ENCODE assay signal across 25 cellular contexts in genomic region chr16:57961538-57961937, GRCh38. TPM values are rescaled to one million over a fixed set of nuclear protein-coding genes. Genes with fewer than 3 reads are reported as not detected.
DNase-seq lines count a peak whose midpoint lies in the region; ATAC-seq, FAIRE-seq and TF ChIP-seq lines count a peak whose summit lies in the region.
"Had no signal": no experiment of that assay in that cellular context is flagged by ENCODE, and none has a peak within 500 bp of the region (broad histone marks: within the 10 kb centered on the region; RNA-seq: fewer than 3 reads in every experiment).

No MANE protein-coding gene starts in this region.

- no peaks in the 10 kb centered on the region for H3K23me2 ChIP-seq in H1 (ENCODE audit: low read depth, low read length)

- WGBS in GM12878 (ENCODE audit: insufficient coverage, insufficient replicate concordance, low lambda C conversion rate, missing lambda C conversion rate), result 0% methylated on average over 2 of the region's 2 CpGs
- WGBS in H1 (ENCODE audit: extremely low coverage in 1 of 2, insufficient coverage in 1 of 2, insufficient read length in 1 of 2, insufficient replicate concordance in 2 of 2, low coverage in 1 of 2, low lambda C conversion rate in 2 of 2, missing lambda C conversion rate in 1 of 2), 2 experiments, result 89% methylated on average over 2 of the region's 2 CpGs; no CpG with 5 or more reads in 1 of the 2 experiments
- 42% methylated on average over 2 of the region's 2 CpGs for WGBS in mesenchymal stem cell

- H2AK5ac ChIP-seq in H1 (ENCODE audit: low read depth, low read length) (no peak overlapping the region), mesenchymal stem cell (ENCODE audit: low read length, severe bottlenecking) (no peak overlapping the region)

- H3K9me3 ChIP-seq in HEK293 (ENCODE audit: control insufficient read depth, insufficient read depth, low read depth, low read length) (no peaks in the 10 kb centered on the region), GM12878 (replicated peaks; ENCODE audit: control insufficient read depth, insufficient read depth, low read length) (no peaks in the 10 kb centered on the region), H1 (ENCODE audit: insufficient read depth in 2 of 2, low read depth in 1 of 2, low read length in 1 of 2) (no peaks in the 10 kb centered on the region), mesenchymal stem cell (ENCODE audit: control insufficient read depth, low read length) (no peaks in the 10 kb centered on the region)
- H3K9me3 ChIP-seq: A549; BE2C; BLaER1 treated with 17β-estradiol and CSF1 and Interleukin-3, amounts not matched to agents 10 nM and 100 nM; HAP-1 had no signal

- ATAC-seq in GM12878, result no peak
- ATAC-seq in activated CD8-positive, alpha-beta memory T cell treated with anti-CD3 and anti-CD28 coated beads, Interleukin-2, amount 10 ng/mL, durations not matched to agents 7 days and 5 days, result no peak
- ATAC-seq: A549, GM23338 had no signal

- no peak for TF ChIP-seq CTCF in HEK293 (tag by site-specific recombination; IDR thresholded peaks at IDR 0.05)
- TF ChIP-seq CTCF in GM12878 (IDR thresholded peaks at IDR 0.05 in 2 of 3, conservative IDR thresholded peaks at IDR 0.05 in 1 of 3; ENCODE audit: control insufficient read depth in 2 of 3, extremely low read depth in 1 of 3, insufficient read depth in 1 of 3, low read depth in 3 of 3, low read length in 3 of 3), result no peak
- TF ChIP-seq CTCF in H1 (IDR thresholded peaks at IDR 0.05; ENCODE audit: control extremely low read depth in 1 of 3, insufficient read depth in 1 of 3, low read depth in 1 of 3, low read length in 3 of 3), result no peak

- no peak overlapping the region for H3K56ac ChIP-seq in H1 (replicated peaks; ENCODE audit: insufficient read length, low read depth, low read length)

- no peak overlapping the region for H3K27ac Mint-ChIP-seq in activated CD8-positive, alpha-beta memory T cell treated with anti-CD3 and anti-CD28 coated beads, Interleukin-2, amount 10 ng/mL, durations not matched to agents 7 days and 5 days
- H3K27ac Mint-ChIP-seq: CD14-positive monocyte; CD4-positive, alpha-beta T cell; GM23338 had no signal

- no peak overlapping the region for H3K4me3 Mint-ChIP-seq in activated CD8-positive, alpha-beta memory T cell treated with anti-CD3 and anti-CD28 coated beads, Interleukin-2, amount 10 ng/mL, durations not matched to agents 7 days and 5 days
- H3K4me3 Mint-ChIP-seq: CD14-positive monocyte; CD4-positive, alpha-beta T cell; CD8-positive, alpha-beta memory T cell; GM23338 had no signal

- SMC1A ChIA-PET in GM12878 (lab: Charles Lee; ENCODE audit: uncharacterized antibody, unreplicated experiment), result no interaction called here

- intact Hi-C loops in GM12878 (cut with micrococcal nuclease; ENCODE audit: unreplicated experiment), result no loop called here

- H2BK15ac ChIP-seq in H1 (ENCODE audit: low read length) (no peak overlapping the region), mesenchymal stem cell (ENCODE audit: low read depth, poor library complexity, severe bottlenecking) (no peak overlapping the region)

- H3K9me3 Mint-ChIP-seq in activated CD8-positive, alpha-beta memory T cell treated with anti-CD3 and anti-CD28 coated beads, Interleukin-2, amount 10 ng/mL, durations not matched to agents 7 days and 5 days (ENCODE audit: low read depth), result no peaks in the 10 kb centered on the region
- H3K9me3 Mint-ChIP-seq: CD14-positive monocyte; CD4-positive, alpha-beta T cell; CD8-positive, alpha-beta memory T cell; GM23338 had no signal

- H3K27me3 Mint-ChIP-seq in activated CD8-positive, alpha-beta memory T cell treated with anti-CD3 and anti-CD28 coated beads, Interleukin-2, amount 10 ng/mL, durations not matched to agents 7 days and 5 days, result no peaks in the 10 kb centered on the region
- H3K27me3 Mint-ChIP-seq: CD4-positive, alpha-beta T cell had no signal

- no peaks in the 10 kb centered on the region for H3K36me3 ChIP-seq in HEK293 (ENCODE audit: control insufficient read depth in 2 of 2, insufficient read depth in 1 of 2, low read length in 2 of 2)
- no peaks in the 10 kb centered on the region for H3K36me3 ChIP-seq in GM12878 (ENCODE audit: control insufficient read depth in 2 of 2, insufficient read depth in 2 of 2, low read length in 1 of 2)
- no peaks in the 10 kb centered on the region for H3K36me3 ChIP-seq in H1 (ENCODE audit: control insufficient read depth in 2 of 4, insufficient read depth in 4 of 4, low read length in 3 of 4)
- H3K36me3 ChIP-seq in mesenchymal stem cell (ENCODE audit: control insufficient read depth in 1 of 2, insufficient read depth in 2 of 2, low read depth in 1 of 2, low read length in 2 of 2), result no peaks in the 10 kb centered on the region
- H3K36me3 ChIP-seq: BE2C; BLaER1 treated with 17β-estradiol and CSF1 and Interleukin-3, amounts not matched to agents 10 nM and 100 nM; HAP-1 had no signal

- no peaks in the 10 kb centered on the region for H3K27me3 ChIP-seq in GM12878 (replicated peaks in 1 of 2; ENCODE audit: control insufficient read depth in 2 of 2, insufficient read depth in 2 of 2, low read length in 1 of 2)
- no peaks in the 10 kb centered on the region for H3K27me3 ChIP-seq in H1 (replicated peaks in 1 of 4; ENCODE audit: control insufficient read depth in 3 of 4, extremely low read depth in 1 of 4, insufficient read depth in 3 of 4, low read length in 3 of 4)
- peaks cover 40 to 78% of the 10 kb centered on the region in 2 experiments for H3K27me3 ChIP-seq in mesenchymal stem cell (ENCODE audit: control insufficient read depth in 1 of 2, insufficient read depth in 1 of 2, low read length in 2 of 2)
- H3K27me3 ChIP-seq: BE2C; BLaER1 treated with 17β-estradiol and CSF1 and Interleukin-3, amounts not matched to agents 10 nM and 100 nM had no signal

- TF ChIP-seq RAD21 in GM12878 (IDR thresholded peaks at IDR 0.05; ENCODE audit: insufficient read depth, low read depth, low read length) (no peak), H1 (IDR thresholded peaks at IDR 0.05 in 1 of 2, conservative IDR thresholded peaks at IDR 0.05 in 1 of 2; ENCODE audit: low read depth in 2 of 2, low read length in 2 of 2) (no peak)

- H3K27ac ChIP-seq in HEK293 (ENCODE audit: extremely low read depth, low read depth, low read length), result no peak overlapping the region
- no peak overlapping the region for H3K27ac ChIP-seq in GM12878 (ENCODE audit: control insufficient read depth, insufficient read depth)
- no peak overlapping the region for H3K27ac ChIP-seq in H1 (ENCODE audit: low read depth, low read length)
- no peak overlapping the region for H3K27ac ChIP-seq in mesenchymal stem cell (ENCODE audit: low read length, poor library complexity, severe bottlenecking)
- H3K27ac ChIP-seq: A549; BLaER1 treated with 17β-estradiol and CSF1 and Interleukin-3, amounts not matched to agents 10 nM and 100 nM had no signal

- no peak overlapping the region for H4K5ac ChIP-seq in H1 (ENCODE audit: insufficient read length, low read depth, low read length)

- no peaks in the 10 kb centered on the region for H3K79me2 ChIP-seq in GM12878 (ENCODE audit: control insufficient read depth, insufficient read depth, low read length)
- H3K79me2 ChIP-seq in H1 (ENCODE audit: control insufficient read depth in 1 of 2, insufficient read depth in 2 of 2, low read length in 2 of 2), result no peaks in the 10 kb centered on the region

- FAIRE-seq in GM12878 (lab: Jason Lieb, UNC) (no peak), H1 (lab: Jason Lieb, UNC) (no peak)
- FAIRE-seq: A549, D721Med, GM12891, GM18507, H54 had no signal

- TF ChIP-seq EP300 in GM12878 (IDR thresholded peaks at IDR 0.05; ENCODE audit: borderline replicate concordance in 1 of 2, control insufficient read depth in 1 of 2, low read depth in 2 of 2, low read length in 2 of 2), result no peak
- TF ChIP-seq EP300 in H1 (IDR thresholded peaks at IDR 0.05; ENCODE audit: borderline replicate concordance in 1 of 2, low read depth in 2 of 2, low read length in 2 of 2), result no peak

- H4K8ac ChIP-seq in H1 (ENCODE audit: extremely low read depth, insufficient read depth, low read length), result peak overlapping the region; percentile 15; the same call in 1 of the 2 replicates
- no peak overlapping the region for H4K8ac ChIP-seq in mesenchymal stem cell (ENCODE audit: low read length)

- no peak overlapping the region for H3K18ac ChIP-seq in H1 (ENCODE audit: extremely low read depth, low read length)
- no peak overlapping the region for H3K18ac ChIP-seq in mesenchymal stem cell (ENCODE audit: low read depth in 1 of 2, low read length in 2 of 2)

- H3K9ac ChIP-seq in GM12878 (ENCODE audit: control insufficient read depth, insufficient read depth, low read length), result no peak overlapping the region
- H3K9ac ChIP-seq in H1 (replicated peaks in 1 of 4; ENCODE audit: extremely low read depth in 1 of 4, low read depth in 3 of 4, low read length in 3 of 4), result no peak overlapping the region
- H3K9ac ChIP-seq in mesenchymal stem cell (ENCODE audit: low read length), result no peak overlapping the region
- H3K9ac ChIP-seq: BLaER1 treated with 17β-estradiol and CSF1 and Interleukin-3, amounts not matched to agents 10 nM and 100 nM had no signal

- no peaks in the 10 kb centered on the region for H3K36me3 Mint-ChIP-seq in activated CD8-positive, alpha-beta memory T cell treated with anti-CD3 and anti-CD28 coated beads, Interleukin-2, amount 10 ng/mL, durations not matched to agents 7 days and 5 days
- H3K36me3 Mint-ChIP-seq: CD14-positive monocyte; CD8-positive, alpha-beta memory T cell had no signal

- in situ Hi-C loops in GM12878 (cut with MboI), result no loop called here

- no peaks in the 10 kb centered on the region for H3K4me1 ChIP-seq in HEK293 (ENCODE audit: control insufficient read depth, insufficient read depth, low read length)
- H3K4me1 ChIP-seq in GM12878 (ENCODE audit: control insufficient read depth, insufficient read depth, low read length), result 0 out of 2 replicates have a peak, but pooled peaks cover 2% of the 10 kb centered on the region
- peaks cover 0 to 10% (median 5%) of the 10 kb centered on the region in 4 experiments; a peak in 6 of 7 replicates for H3K4me1 ChIP-seq in H1 (replicated peaks in 1 of 4; ENCODE audit: control insufficient read depth in 3 of 4, insufficient read depth in 4 of 4, low read length in 3 of 4)
- no peaks in the 10 kb centered on the region for H3K4me1 ChIP-seq in mesenchymal stem cell (ENCODE audit: control insufficient read depth, insufficient read depth, low read depth, low read length)
- H3K4me1 ChIP-seq: BE2C, HAP-1 had no signal

- no peaks in the 10 kb centered on the region for H3K79me1 ChIP-seq in H1 (ENCODE audit: low read depth, low read length)
- no peaks in the 10 kb centered on the region for H3K79me1 ChIP-seq in mesenchymal stem cell (replicated peaks; ENCODE audit: low read length, poor library complexity, severe bottlenecking)

- H2BK12ac ChIP-seq in H1 (ENCODE audit: low read depth, low read length), result no peak overlapping the region
- H2BK12ac ChIP-seq in mesenchymal stem cell (ENCODE audit: low read length in 2 of 2), result no peak overlapping the region

- H2AFZ ChIP-seq in GM12878 (ENCODE audit: control insufficient read depth, low read depth, low read length) (no peak overlapping the region), H1 (ENCODE audit: low read length) (no peak overlapping the region), mesenchymal stem cell (ENCODE audit: low read depth, low read length) (no peak overlapping the region)
- H2AFZ ChIP-seq: GM23338 had no signal

- 0 out of 2 replicates have a peak overlapping the region, but pooled peaks have one; percentile 17 for H3K4me2 ChIP-seq in GM12878 (ENCODE audit: control insufficient read depth, insufficient read depth)
- no peak overlapping the region for H3K4me2 ChIP-seq in H1 (ENCODE audit: insufficient read depth in 1 of 2, low read depth in 2 of 2, low read length in 2 of 2)
- no peak overlapping the region for H3K4me2 ChIP-seq in mesenchymal stem cell (ENCODE audit: low read length, poor library complexity, severe bottlenecking)
- H3K4me2 ChIP-seq: A549; BLaER1 treated with 17β-estradiol and CSF1 and Interleukin-3, amounts not matched to agents 10 nM and 100 nM; GM23338 had no signal

- RAD21 ChIA-PET in GM12878 (lab: Charles Lee; ENCODE audit: unreplicated experiment), result no interaction called here

- POLR2A ChIA-PET in HEK293 (lab: Yijun Ruan, JAX), result interaction anchor here (1.4 kb wide), 1 partner anchor 30 kb away, joined by 3 read pairs; no protein-coding TSS in a partner anchor
- POLR2A ChIA-PET in GM12878 (lab: Charles Lee), result no interaction called here
- POLR2A ChIA-PET in H1 (lab: Charles Lee; ENCODE audit: partially characterized antibody), result interaction anchor here (3.1 kb wide), 1 partner anchor 11 kb away, joined by 10 read pairs; the partner anchor contains the start of gene CNGB1

- H4K91ac ChIP-seq in H1 (replicated peaks; ENCODE audit: insufficient read length, low read length), result no peak overlapping the region
- H4K91ac ChIP-seq in mesenchymal stem cell (ENCODE audit: low read length), result no peak overlapping the region

- no peak for TF ChIP-seq POLR2A in GM12878 (IDR thresholded peaks at IDR 0.05; ENCODE audit: low read depth, low read length)
- TF ChIP-seq POLR2A in H1 (IDR thresholded peaks at IDR 0.05; ENCODE audit: control extremely low read depth in 1 of 2, low read depth in 2 of 2, low read length in 2 of 2), result no peak

- H3K4me1 Mint-ChIP-seq in activated CD8-positive, alpha-beta memory T cell treated with anti-CD3 and anti-CD28 coated beads, Interleukin-2, amount 10 ng/mL, durations not matched to agents 7 days and 5 days, result no peaks in the 10 kb centered on the region
- H3K4me1 Mint-ChIP-seq: CD14-positive monocyte; CD8-positive, alpha-beta memory T cell had no signal

- H4K20me1 ChIP-seq in GM12878 (ENCODE audit: control insufficient read depth, insufficient read depth) (no peaks in the 10 kb centered on the region), H1 (replicated peaks in 1 of 2; ENCODE audit: control insufficient read depth in 1 of 2, insufficient read depth in 2 of 2, low read length in 2 of 2) (no peaks in the 10 kb centered on the region)
- H4K20me1 ChIP-seq: BLaER1 treated with 17β-estradiol and CSF1 and Interleukin-3, amounts not matched to agents 10 nM and 100 nM had no signal

- no peak overlapping the region for H2BK5ac ChIP-seq in H1 (ENCODE audit: low read depth, low read length)
- no peak overlapping the region for H2BK5ac ChIP-seq in mesenchymal stem cell (ENCODE audit: low read depth, low read length, poor library complexity, severe bottlenecking)

- CTCF ChIA-PET in HEK293 (lab: Yijun Ruan, JAX), result no interaction called here
- CTCF ChIA-PET in GM12878 (lab: Yijun Ruan, JAX), result no interaction called here
- CTCF ChIA-PET in H1 (lab: Charles Lee; ENCODE audit: partially characterized antibody), result interaction anchor here (0.7 to 3.2 kb wide), 10 partner anchors 8 to 55 kb away, joined by 3 to 15 read pairs (median 4); partner anchors contain the start of genes CNGB1 and USB1
- CTCF ChIA-PET in activated CD8-positive, alpha-beta memory T cell treated with anti-CD3 and anti-CD28 coated beads, Interleukin-2, amount 10 ng/mL, durations not matched to agents 7 days and 5 days (lab: Charles Lee), result no interaction called here

- H3K4me3 ChIP-seq in HEK293 (ENCODE audit: low read depth, low read length) (no peak overlapping the region), GM12878 (no peak overlapping the region), H1 (ENCODE audit: extremely low read depth in 1 of 4, insufficient read depth in 2 of 4, low read depth in 3 of 4, low read length in 4 of 4) (no peak overlapping the region), mesenchymal stem cell (ENCODE audit: insufficient read depth in 1 of 2, low read depth in 1 of 2, low read length in 2 of 2) (no peak overlapping the region)
- H3K4me3 ChIP-seq: A549; BLaER1 treated with 17β-estradiol and CSF1 and Interleukin-3, amounts not matched to agents 10 nM and 100 nM; GM23338; HAP-1 had no signal

- DNase-seq in GM12878 (ENCODE audit: low read depth, low spot score) (no peak), H1 (ENCODE audit: low read depth in 1 of 2, low spot score in 2 of 2) (no peak), UCSD-AML1 (lab: John Stamatoyannopoulos, UW; ENCODE audit: unreplicated experiment) (no peak), mesenchymal stem cell (no peak)
- DNase-seq in activated CD8-positive, alpha-beta memory T cell treated with anti-CD3 and anti-CD28 coated beads, Interleukin-2, amount 10 ng/mL, durations not matched to agents 7 days and 5 days, result no peak
- DNase-seq: 8988T; ACHN; AML-193; BE2C; CD4-positive, alpha-beta T cell; DMS 273 treated with DMSO at 0.1 percent for 48 hours; DMS79; EL; GDM1 had no signal

- no peak overlapping the region for H2BK20ac ChIP-seq in H1 (ENCODE audit: low read length)

- H2BK120ac ChIP-seq in H1 (replicated peaks; ENCODE audit: low read depth, low read length) (no peak overlapping the region), mesenchymal stem cell (ENCODE audit: low read depth, low read length) (no peak overlapping the region)

- no peak overlapping the region for H3K4ac ChIP-seq in H1 (replicated peaks; ENCODE audit: insufficient read length, low read depth, low read length)
- H3K4ac ChIP-seq in mesenchymal stem cell (ENCODE audit: low read depth in 1 of 2, low read length in 2 of 2), result no peak overlapping the region

- BruUV-seq in GM12878 (replicated peaks; lab: Mats Ljungman, UMichigan), result no TSS peak

- H3K23ac ChIP-seq in H1 (ENCODE audit: insufficient read length), result no peak overlapping the region
- H3K23ac ChIP-seq in mesenchymal stem cell (ENCODE audit: low read length in 2 of 2), result no peak overlapping the region

- H3K14ac ChIP-seq in H1 (ENCODE audit: insufficient read length) (no peak overlapping the region), mesenchymal stem cell (ENCODE audit: low read length in 2 of 2) (no peak overlapping the region)

RNA-seq across cellular contexts. Expression of gene CNGB1, which starts 9.4 kb away (rescaled TPM):
- not detected in 2 replicates for total RNA-seq in GM12878 (2013; cell fraction: nucleolus; rRNA removed)
- total RNA-seq in GM12878 (2014; rRNA removed) (not detected in 2 replicates), GM12878 (2014; rRNA removed; fragmentation: Illumina TruSeq; extraction: Trizol) (not detected in 2 replicates), GM12878 (2021) (not detected in 2 replicates)
- not detected for polyA plus RNA-seq in GM12878 (2011; ENCODE audit: low read depth)
- polyA plus RNA-seq in GM12878 (2011; rRNA removed) (0.03 TPM in 1 of 2 replicates, not detected in the other), GM12878 (2014; fragmentation: Illumina TruSeq; extraction: Trizol) (not detected in 2 replicates), GM12878 (2014; fragmentation: Nextera tagmentation; extraction: Ambion mirVana) (not detected), GM12878 (2014; rRNA removed) (not detected in 2 replicates), GM12878 (2016; fragmentation: Nextera tagmentation; extraction: Ambion mirVana) (not detected), H1 (2011; rRNA removed) (not detected in 2 replicates)
- polyA plus RNA-seq in GM12878 (2011; cell fraction: cytosol; rRNA removed), result 0.03 and 0.10 TPM in 2 replicates
- 0.04 and 0.15 TPM in 2 replicates for polyA plus RNA-seq in GM12878 (2011; cell fraction: nucleus; rRNA removed)
- polyA plus RNA-seq in GM12878 (2012), result not detected in 2 replicates
- polyA minus RNA-seq in GM12878 (2011; rRNA and poly(A)+ RNA removed), result not detected in 2 replicates
- not detected in 2 replicates for polyA minus RNA-seq in GM12878 (2011; cell fraction: cytosol; rRNA and poly(A)+ RNA removed)
- polyA minus RNA-seq in GM12878 (2011; cell fraction: nucleus; rRNA and poly(A)+ RNA removed), result not detected in 2 replicates
- not detected in 2 replicates for total RNA-seq in H1 (2021; fragmentation: NEBNext Ultra II Directional; extraction: Animal tissue kit (Norgen Biotek cat#: 25700))
- 0.09 TPM for polyA plus RNA-seq in H1 (2011; cell fraction: cytosol; rRNA removed)
- 0.03 TPM for polyA plus RNA-seq in H1 (2011; cell fraction: nucleus; rRNA removed)
- not detected in 4 replicates for polyA plus RNA-seq in H1 (2012, experiment 1 of 2)
- polyA plus RNA-seq in H1 (2012, experiment 2 of 2), result not detected
- polyA plus RNA-seq in H1 (2013, experiment 1 of 2), result under 0.01 TPM
- 0.02 TPM for polyA plus RNA-seq in H1 (2013, experiment 2 of 2)
- polyA minus RNA-seq in H1 (2011; rRNA and poly(A)+ RNA removed), result not detected in 2 replicates
- not detected for polyA minus RNA-seq in H1 (2011; cell fraction: cytosol; rRNA and poly(A)+ RNA removed)
- polyA minus RNA-seq in H1 (2011; cell fraction: nucleus; rRNA and poly(A)+ RNA removed), result not detected
- total RNA-seq in activated CD8-positive, alpha-beta memory T cell treated with anti-CD3 and anti-CD28 coated beads, Interleukin-2, amount 10 ng/mL, durations not matched to agents 7 days and 5 days, result not detected
- polyA plus RNA-seq in mesenchymal stem cell (2013, experiment 1 of 2), result not detected
- 0.01 TPM for polyA plus RNA-seq in mesenchymal stem cell (2013, experiment 2 of 2)
- total RNA-seq: CD4-positive, alpha-beta T cell; CD8-positive, alpha-beta memory T cell; GM23338 had no signal
- polyA plus RNA-seq: CD14-positive monocyte; CD8-positive, alpha-beta memory T cell; GM23338 had no signal

RNA-seq across cellular contexts. Expression of gene ZNF319, which starts 38.9 kb away (rescaled TPM):
- total RNA-seq in GM12878 (2013; cell fraction: nucleolus; rRNA removed), result 4.3 and 5.1 TPM in 2 replicates
- 1.4 TPM in 2 replicates for total RNA-seq in GM12878 (2014; rRNA removed)
- total RNA-seq in GM12878 (2014; rRNA removed; fragmentation: Illumina TruSeq; extraction: Trizol), result 1.1 TPM in 2 replicates
- 6.9 and 7.4 TPM in 2 replicates for total RNA-seq in GM12878 (2021)
- 1.4 TPM for polyA plus RNA-seq in GM12878 (2011; ENCODE audit: low read depth)
- polyA plus RNA-seq in GM12878 (2011; rRNA removed), result 0.72 and 1.7 TPM in 2 replicates
- polyA plus RNA-seq in GM12878 (2011; cell fraction: cytosol; rRNA removed), result 2.5 and 2.7 TPM in 2 replicates
- 5.4 and 8.8 TPM in 2 replicates for polyA plus RNA-seq in GM12878 (2011; cell fraction: nucleus; rRNA removed)
- polyA plus RNA-seq in GM12878 (2012), result 3.7 and 4.1 TPM in 2 replicates
- 1.2 and 1.8 TPM in 2 replicates for polyA plus RNA-seq in GM12878 (2014; fragmentation: Illumina TruSeq; extraction: Trizol)
- under 1 TPM; 0.29 to 0.69 TPM for polyA plus RNA-seq in GM12878 (2014; fragmentation: Nextera tagmentation; extraction: Ambion mirVana)
- polyA plus RNA-seq in GM12878 (2014; rRNA removed), result 2.7 and 3.7 TPM in 2 replicates
- polyA plus RNA-seq in GM12878 (2016; fragmentation: Nextera tagmentation; extraction: Ambion mirVana), result 1 to 10 TPM; 2.8 to 3.3 TPM
- 2.8 and 5.1 TPM in 2 replicates for polyA minus RNA-seq in GM12878 (2011; rRNA and poly(A)+ RNA removed)
- 2.1 TPM in 2 replicates for polyA minus RNA-seq in GM12878 (2011; cell fraction: cytosol; rRNA and poly(A)+ RNA removed)
- polyA minus RNA-seq in GM12878 (2011; cell fraction: nucleus; rRNA and poly(A)+ RNA removed), result 5.0 and 7.0 TPM in 2 replicates
- total RNA-seq in H1 (2021; fragmentation: NEBNext Ultra II Directional; extraction: Animal tissue kit (Norgen Biotek cat#: 25700)), result 5.0 and 5.5 TPM in 2 replicates
- polyA plus RNA-seq in H1 (2011; rRNA removed), result 3.3 and 5.5 TPM in 2 replicates
- 3.2 TPM for polyA plus RNA-seq in H1 (2011; cell fraction: cytosol; rRNA removed)
- polyA plus RNA-seq in H1 (2011; cell fraction: nucleus; rRNA removed), result 6.8 TPM
- 2.8 to 3.7 TPM (median 3.5 TPM) in 4 replicates for polyA plus RNA-seq in H1 (2012, experiment 1 of 2)
- 3.1 TPM for polyA plus RNA-seq in H1 (2012, experiment 2 of 2)
- 4.2 TPM for polyA plus RNA-seq in H1 (2013, experiment 1 of 2)
- polyA plus RNA-seq in H1 (2013, experiment 2 of 2), result 4.9 TPM
- polyA minus RNA-seq in H1 (2011; rRNA and poly(A)+ RNA removed), result 5.2 and 6.1 TPM in 2 replicates
- polyA minus RNA-seq in H1 (2011; cell fraction: cytosol; rRNA and poly(A)+ RNA removed), result 5.2 TPM
- 6.0 TPM for polyA minus RNA-seq in H1 (2011; cell fraction: nucleus; rRNA and poly(A)+ RNA removed)
- total RNA-seq in activated CD8-positive, alpha-beta memory T cell treated with anti-CD3 and anti-CD28 coated beads, Interleukin-2, amount 10 ng/mL, durations not matched to agents 7 days and 5 days, result 10 to 100 TPM; 14.6 to 16.8 TPM
- 10.0 TPM for polyA plus RNA-seq in mesenchymal stem cell (2013, experiment 1 of 2)
- polyA plus RNA-seq in mesenchymal stem cell (2013, experiment 2 of 2), result 10.1 TPM

RNA-seq across cellular contexts. Expression of gene USB1, which starts 39.7 kb away (rescaled TPM):
- 44.1 and 54.1 TPM in 2 replicates for total RNA-seq in GM12878 (2013; cell fraction: nucleolus; rRNA removed)
- total RNA-seq in GM12878 (2014; rRNA removed), result 9.7 and 9.9 TPM in 2 replicates
- 9.4 and 10.0 TPM in 2 replicates for total RNA-seq in GM12878 (2014; rRNA removed; fragmentation: Illumina TruSeq; extraction: Trizol)
- total RNA-seq in GM12878 (2021), result 50.2 and 50.8 TPM in 2 replicates
- 20.3 TPM for polyA plus RNA-seq in GM12878 (2011; ENCODE audit: low read depth)
- polyA plus RNA-seq in GM12878 (2011; rRNA removed), result 28.3 and 45.4 TPM in 2 replicates
- polyA plus RNA-seq in GM12878 (2011; cell fraction: cytosol; rRNA removed), result 50.4 and 59.0 TPM in 2 replicates
- 40.6 and 53.8 TPM in 2 replicates for polyA plus RNA-seq in GM12878 (2011; cell fraction: nucleus; rRNA removed)
- 21.3 and 31.1 TPM in 2 replicates for polyA plus RNA-seq in GM12878 (2012)
- 37.6 and 39.7 TPM in 2 replicates for polyA plus RNA-seq in GM12878 (2014; fragmentation: Illumina TruSeq; extraction: Trizol)
- polyA plus RNA-seq in GM12878 (2014; fragmentation: Nextera tagmentation; extraction: Ambion mirVana), result 1 to 10 TPM; 7.9 to 8.7 TPM
- polyA plus RNA-seq in GM12878 (2014; rRNA removed), result 41.1 and 43.5 TPM in 2 replicates
- polyA plus RNA-seq in GM12878 (2016; fragmentation: Nextera tagmentation; extraction: Ambion mirVana), result 10 to 100 TPM; 53.2 to 72.2 TPM
- 33.4 and 50.6 TPM in 2 replicates for polyA minus RNA-seq in GM12878 (2011; rRNA and poly(A)+ RNA removed)
- polyA minus RNA-seq in GM12878 (2011; cell fraction: cytosol; rRNA and poly(A)+ RNA removed), result 28.3 and 28.5 TPM in 2 replicates
- 19.0 and 30.3 TPM in 2 replicates for polyA minus RNA-seq in GM12878 (2011; cell fraction: nucleus; rRNA and poly(A)+ RNA removed)
- total RNA-seq in H1 (2021; fragmentation: NEBNext Ultra II Directional; extraction: Animal tissue kit (Norgen Biotek cat#: 25700)), result 65.4 and 72.9 TPM in 2 replicates
- polyA plus RNA-seq in H1 (2011; rRNA removed), result 75.9 and 81.0 TPM in 2 replicates
- 70.6 TPM for polyA plus RNA-seq in H1 (2011; cell fraction: cytosol; rRNA removed)
- 50.0 TPM for polyA plus RNA-seq in H1 (2011; cell fraction: nucleus; rRNA removed)
- polyA plus RNA-seq in H1 (2012, experiment 1 of 2), result 66.1 to 74.2 TPM (median 69.6 TPM) in 4 replicates
- 55.9 TPM for polyA plus RNA-seq in H1 (2012, experiment 2 of 2)
- 47.0 TPM for polyA plus RNA-seq in H1 (2013, experiment 1 of 2)
- 48.2 TPM for polyA plus RNA-seq in H1 (2013, experiment 2 of 2)
- polyA minus RNA-seq in H1 (2011; rRNA and poly(A)+ RNA removed), result 59.7 and 77.6 TPM in 2 replicates
- 85.1 TPM for polyA minus RNA-seq in H1 (2011; cell fraction: cytosol; rRNA and poly(A)+ RNA removed)
- 41.5 TPM for polyA minus RNA-seq in H1 (2011; cell fraction: nucleus; rRNA and poly(A)+ RNA removed)
- 10 to 100 TPM; 62.2 to 68.0 TPM for total RNA-seq in activated CD8-positive, alpha-beta memory T cell treated with anti-CD3 and anti-CD28 coated beads, Interleukin-2, amount 10 ng/mL, durations not matched to agents 7 days and 5 days
- polyA plus RNA-seq in mesenchymal stem cell (2013, experiment 1 of 2), result 37.7 TPM
- 38.4 TPM for polyA plus RNA-seq in mesenchymal stem cell (2013, experiment 2 of 2)

Comparison
In these comparisons a context has a peak if more than half of its experiments do, and no peak if none do; other contexts are left out.
1. Of the 9 proteins assayed by ChIP-seq in both HEK293 and GM12878: peak only in HEK293: none; only in GM12878: none; in both: ZNF24; in neither: 8.